In genomic region chr17:43309505-43310329, GRCh38 we compare ENCODE assay signal across 17 cellular contexts.
DNase-seq lines count a peak whose midpoint lies in the region; ATAC-seq and TF ChIP-seq lines count a peak whose summit lies in the region.
"Had no signal": no experiment of that assay in that cellular context is flagged by ENCODE, and none has a peak within 500 bp of the region (broad histone marks: within the 10 kb centered on the region; RNA-seq: fewer than 3 reads in every experiment).

No MANE protein-coding gene starts in this region.

- no peaks in the 10 kb centered on the region for H3K36me3 ChIP-seq in GM23338 (ENCODE audit: insufficient read depth)
- H3K36me3 ChIP-seq: BE2C had no signal

- H4K20me1 ChIP-seq in GM23338 (replicated peaks; ENCODE audit: insufficient read depth), result no peaks in the 10 kb centered on the region

- no peak overlapping the region for H3K27ac Mint-ChIP-seq in GM23338
- no peak overlapping the region for H3K27ac Mint-ChIP-seq in T-helper 17 cell
- H3K27ac Mint-ChIP-seq: activated naive CD4-positive, alpha-beta T cell treated with anti-CD3 and anti-CD28 coated beads for 36 hours; stimulated activated memory B cell treated with anti-CD40 and anti-IgM and Interleukin-4, amounts not matched to agents 10 μg/mL and 1 μg/mL and 100 μg/mL, for 72 hours; T-helper 1 cell treated with Interleukin-12 subunit alpha and Interleukin-12 subunit beta and Interleukin-4 antibody, amounts not matched to agents 30 μg/mL and 1 μg/mL, for 36 hours had no signal

- no peaks in the 10 kb centered on the region for H3K9me2 ChIP-seq in GM23338 (ENCODE audit: insufficient read depth)

- H3K27ac ChIP-seq in GM23338 (ENCODE audit: low read depth) (peak overlapping the region; percentile 29; the same call in 1 of the 2 replicates), adipose tissue (ENCODE audit: low read depth, low read length) (peak overlapping the region; percentile 38), foreskin keratinocyte (no peak overlapping the region)

- WGBS in adipose tissue, 3 donors, result 26 to 31% (median 31%) methylated on average over 11 of the region's 11 CpGs

- H3K27me3 Mint-ChIP-seq in GM23338 (ENCODE audit: insufficient read depth, low read depth, poor library complexity) (peaks cover 4% of the 10 kb centered on the region), T-helper 17 cell (no peaks in the 10 kb centered on the region)
- H3K27me3 Mint-ChIP-seq: stimulated activated memory B cell treated with anti-CD40 and anti-IgM and Interleukin-4, amounts not matched to agents 10 μg/mL and 1 μg/mL and 100 μg/mL, for 72 hours had no signal

- no peaks in the 10 kb centered on the region for H3K9me3 ChIP-seq in T-helper 17 cell (ENCODE audit: control insufficient read depth, low read length, poor library complexity, severe bottlenecking)
- H3K9me3 ChIP-seq: BE2C had no signal

- no peak overlapping the region for H3K4me3 ChIP-seq in GM23338

- H3K4me3 Mint-ChIP-seq in GM23338 (no peak overlapping the region), T-helper 17 cell (no peak overlapping the region)
- H3K4me3 Mint-ChIP-seq: activated naive CD4-positive, alpha-beta T cell treated with anti-CD3 and anti-CD28 coated beads for 36 hours; stimulated activated memory B cell treated with anti-CD40 and anti-IgM and Interleukin-4, amounts not matched to agents 10 μg/mL and 1 μg/mL and 100 μg/mL, for 72 hours; T-helper 1 cell treated with Interleukin-12 subunit alpha and Interleukin-12 subunit beta and Interleukin-4 antibody, amounts not matched to agents 30 μg/mL and 1 μg/mL, for 36 hours had no signal

- H3K36me3 Mint-ChIP-seq in GM23338 (ENCODE audit: low read depth) (no peaks in the 10 kb centered on the region), T-helper 17 cell (ENCODE audit: low read depth) (no peaks in the 10 kb centered on the region)
- H3K36me3 Mint-ChIP-seq: stimulated activated memory B cell treated with anti-CD40 and anti-IgM and Interleukin-4, amounts not matched to agents 10 μg/mL and 1 μg/mL and 100 μg/mL, for 72 hours had no signal

- H3K4me1 Mint-ChIP-seq in GM23338, result no peaks in the 10 kb centered on the region
- H3K4me1 Mint-ChIP-seq in T-helper 17 cell, result peaks cover 2% of the 10 kb centered on the region
- H3K4me1 Mint-ChIP-seq: stimulated activated memory B cell treated with anti-CD40 and anti-IgM and Interleukin-4, amounts not matched to agents 10 μg/mL and 1 μg/mL and 100 μg/mL, for 72 hours had no signal

- H3F3A ChIP-seq in GM23338 (replicated peaks; ENCODE audit: low read depth), result peaks cover 8% of the 10 kb centered on the region; the same call in 1 of the 2 replicates

- H3K4me1 ChIP-seq in GM23338 (ENCODE audit: insufficient read depth), result no peaks in the 10 kb centered on the region
- H3K4me1 ChIP-seq in foreskin keratinocyte, result no peaks in the 10 kb centered on the region

- DNase-seq in ELR (ENCODE audit: low read depth), result peak; percentile 34
- no peak for DNase-seq in GM23338 (ENCODE audit: low spot score)
- peak; percentile 12 for DNase-seq in medulla oblongata (ENCODE audit: extremely low spot score)
- DNase-seq in foreskin keratinocyte, result no peak
- DNase-seq in T-helper 17 cell, result no peak
- no peak for DNase-seq in midbrain (lab: John Stamatoyannopoulos, UW)
- DNase-seq: activated naive CD4-positive, alpha-beta T cell treated with anti-CD3 and anti-CD28 coated beads for 36 hours; BE2C; foreskin fibroblast; hypothalamus; MM.1S; NCI-H187 treated with DMSO at 0.1 percent for 48 hours; SIG-M5 had no signal

- H3K4me2 ChIP-seq in GM23338, result no peak overlapping the region

- no peak for ATAC-seq in GM23338
- ATAC-seq in foreskin keratinocyte, result no peak
- no peak for ATAC-seq in T-helper 17 cell
- ATAC-seq in GM21447 (IDR thresholded peaks at IDR 0.05; ENCODE audit: unreplicated experiment), result no peak
- ATAC-seq: stimulated activated memory B cell treated with anti-CD40 and anti-IgM and Interleukin-4, amounts not matched to agents 10 μg/mL and 1 μg/mL and 100 μg/mL, for 72 hours had no signal

- no peaks in the 10 kb centered on the region for H3K27me3 ChIP-seq in GM23338 (ENCODE audit: insufficient read depth)
- H3K27me3 ChIP-seq in foreskin keratinocyte, result no peaks in the 10 kb centered on the region
- H3K27me3 ChIP-seq: BE2C had no signal

- no peaks in the 10 kb centered on the region for H3K79me2 ChIP-seq in GM23338 (replicated peaks; ENCODE audit: insufficient read depth)

- no peak overlapping the region for H2AFZ ChIP-seq in GM23338

- TF ChIP-seq CTCF in GM23338 (conservative IDR thresholded peaks at IDR 0.05; ENCODE audit: low read depth in 2 of 2) (no peak), foreskin keratinocyte (conservative IDR thresholded peaks at IDR 0.05) (no peak)

- no peaks in the 10 kb centered on the region; the same call in 2 of the 3 replicates for H3K9me3 Mint-ChIP-seq in GM23338
- H3K9me3 Mint-ChIP-seq: activated naive CD4-positive, alpha-beta T cell treated with anti-CD3 and anti-CD28 coated beads for 36 hours; stimulated activated memory B cell treated with anti-CD40 and anti-IgM and Interleukin-4, amounts not matched to agents 10 μg/mL and 1 μg/mL and 100 μg/mL, for 72 hours; T-helper 1 cell treated with Interleukin-12 subunit alpha and Interleukin-12 subunit beta and Interleukin-4 antibody, amounts not matched to agents 30 μg/mL and 1 μg/mL, for 36 hours had no signal

TF ChIP-seq in GM23338, 12 proteins besides CTCF, POLR2A, EP300 and RAD21:
- TF ChIP-seq JUNB (IDR thresholded peaks at IDR 0.05; ENCODE audit: unreplicated experiment), result no peak
TF ChIP-seq in GM23338: peak in this region for 0.

Comparison
In these comparisons a context has a peak if more than half of its experiments do, and no peak if none do; other contexts are left out.
1. DNase-seq: peak in ELR (single experiment) and medulla oblongata (single experiment); none in GM23338 (single experiment), foreskin keratinocyte (0 of 2), T-helper 17 cell (0 of 3) and midbrain (single experiment).